In the genomic region with DNA sequence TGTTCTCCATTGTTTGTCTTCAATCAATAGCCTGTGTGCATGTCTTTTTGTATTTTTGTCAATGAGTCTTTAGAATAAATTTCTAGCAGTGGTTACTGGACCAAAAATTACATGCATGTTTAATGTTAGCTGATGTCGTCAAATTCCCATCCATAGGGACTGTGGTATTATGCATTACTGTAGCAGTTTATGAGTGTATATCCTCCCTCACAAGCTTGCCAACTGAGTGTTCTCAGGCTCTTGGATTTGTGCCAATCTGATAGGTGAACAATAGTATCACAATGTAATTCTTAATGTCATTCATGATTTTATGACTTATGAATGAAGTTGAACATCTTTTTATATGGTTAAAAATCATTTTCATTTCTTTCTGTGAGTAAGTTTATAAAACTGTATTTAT, we compare ENCODE assay signal across 17 cellular contexts. TPM values are rescaled to one million over a fixed set of nuclear protein-coding genes. Genes with fewer than 3 reads are reported as not detected.
DNase-seq lines count a peak whose midpoint lies in the region; ATAC-seq and TF ChIP-seq lines count a peak whose summit lies in the region.
"Had no signal": no experiment of that assay in that cellular context is flagged by ENCODE, and none has a peak within 500 bp of the region (broad histone marks: within the 10 kb centered on the region; RNA-seq: fewer than 3 reads in every experiment).

No MANE protein-coding gene starts in this region.

- H3K27ac ChIP-seq in psoas muscle, result no peak overlapping the region
- H3K27ac ChIP-seq: sigmoid colon, SJSA1, upper lobe of right lung had no signal

- intact Hi-C loops in psoas muscle (cut with DNase I), result no loop called here

- DNase-seq in HAP-1 (ENCODE audit: low spot score in 2 of 2), result peak; percentile 32 to 73
- peak; percentile 58 for DNase-seq in NCI-H1105 treated with DMSO at 0.1 percent for 48 hours (lab: John Stamatoyannopoulos, UW)
- peak; percentile 51 for DNase-seq in amniotic epithelial cell (ENCODE audit: low read depth)
- peak; percentile 19 for DNase-seq in kidney glomerular epithelial cell (lab: John Stamatoyannopoulos, UW)
- DNase-seq in stimulated activated naive CD4-positive, alpha-beta T cell (lab: John Stamatoyannopoulos, UW), result no peak
- DNase-seq in psoas muscle, result no peak
- DNase-seq: activated CD4-positive, alpha-beta memory T cell treated with anti-CD3 and anti-CD28 coated beads, Interleukin-2, amount 10 ng/mL, durations not matched to agents 7 days and 5 days; cortex of kidney; KBM-7; mesendoderm; NCI-H146; NK-92 treated with Interleukin-12 subunit alpha and Interleukin-12 subunit beta, amount 100 ng/mL, for 24 hours; sigmoid colon; stimulated activated CD4-positive, alpha-beta T cell treated with anti-CD3 and anti-CD28 coated beads, Interleukin-4, amount 100 ng/mL, for 24 hours; upper lobe of right lung had no signal

- H3K9me3 ChIP-seq in HAP-1, result no peaks in the 10 kb centered on the region
- H3K9me3 ChIP-seq in psoas muscle, result no peaks in the 10 kb centered on the region
- H3K9me3 ChIP-seq: sigmoid colon, SJSA1, upper lobe of right lung had no signal

- H3K4me3 ChIP-seq in HAP-1 (no peak overlapping the region), psoas muscle (no peak overlapping the region)
- H3K4me3 ChIP-seq: sigmoid colon, SJSA1, upper lobe of right lung had no signal

- 55 to 60% (median 58%) methylated on average over 1 of the region's 1 CpG for WGBS in psoas muscle, 3 donors

- peaks cover 26% of the 10 kb centered on the region for H3K4me1 ChIP-seq in HAP-1
- no peaks in the 10 kb centered on the region for H3K4me1 ChIP-seq in psoas muscle
- H3K4me1 ChIP-seq: SJSA1, upper lobe of right lung had no signal

- no peak for ATAC-seq in psoas muscle
- ATAC-seq in GM18511 (IDR thresholded peaks at IDR 0.05; ENCODE audit: unreplicated experiment), result no peak
- ATAC-seq: upper lobe of right lung had no signal

- TF ChIP-seq CTCF in psoas muscle (IDR thresholded peaks at IDR 0.05), result no peak

- in situ Hi-C loops in HAP-1 (cut with MboI; ENCODE audit: low sequenced_read_pairs), result no loop called here

- H3K36me3 ChIP-seq in HAP-1 (replicated peaks) (no peaks in the 10 kb centered on the region), psoas muscle (ENCODE audit: insufficient read depth in 1 of 2, low read depth in 1 of 2) (no peaks in the 10 kb centered on the region)
- H3K36me3 ChIP-seq: sigmoid colon, upper lobe of right lung had no signal

- no peaks in the 10 kb centered on the region for H3K27me3 ChIP-seq in HAP-1 (ENCODE audit: low read depth)
- no peaks in the 10 kb centered on the region for H3K27me3 ChIP-seq in psoas muscle (ENCODE audit: insufficient read depth in 3 of 3, low read length in 2 of 3)
- H3K27me3 ChIP-seq: sigmoid colon, SJSA1, upper lobe of right lung had no signal

RNA-seq across cellular contexts. Expression of a gene that starts 13.0 kb away (rescaled TPM):
- total RNA-seq in psoas muscle, result 10 to 100 TPM in 2 of 4 donors, 1 to 10 TPM in 2; 8.8 to 11.9 (median 10.0) TPM
- 10 to 100 TPM in 1 of 3 donors, 1 to 10 TPM in 2; 7.5 to 10.7 (median 10.0) TPM for polyA plus RNA-seq in psoas muscle

Comparison
In these comparisons a context has a peak if more than half of its experiments do, and no peak if none do; other contexts are left out.
1. DNase-seq: peak in HAP-1 (2 of 2), NCI-H1105 treated with DMSO at 0.1 percent for 48 hours (single experiment), amniotic epithelial cell (single experiment) and kidney glomerular epithelial cell (single experiment); none in stimulated activated naive CD4-positive, alpha-beta T cell (0 of 6) and psoas muscle (0 of 2).